Comparison of ENCODE assay signal across 24 cellular contexts in the genomic region with DNA sequence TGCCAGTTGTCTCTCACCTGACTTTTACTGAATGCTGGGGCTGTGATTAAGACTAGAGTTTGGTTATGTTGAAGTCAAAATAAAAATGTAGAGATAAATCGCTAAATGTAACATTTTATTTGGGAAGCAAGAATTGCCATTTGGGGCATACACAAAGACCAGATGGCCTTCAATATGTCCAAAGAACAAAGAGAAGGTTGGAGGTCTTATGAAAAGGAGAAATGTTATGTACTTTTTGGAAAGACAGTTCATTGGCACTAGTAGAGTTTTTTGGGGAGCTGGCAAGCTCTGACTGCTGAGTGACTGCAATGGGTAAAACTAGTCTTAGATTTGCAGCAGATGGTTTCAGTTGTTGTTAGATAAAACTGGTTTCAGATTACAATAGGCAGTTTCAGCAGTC. TPM values are rescaled to one million over a fixed set of nuclear protein-coding genes. Genes with fewer than 3 reads are reported as not detected.
"Had no signal": no experiment of that assay in that cellular context is flagged by ENCODE, and none has a peak within 500 bp of the region (broad histone marks: within the 10 kb centered on the region; RNA-seq: fewer than 3 reads in every experiment).

No MANE protein-coding gene starts in this region.

- H3K4me2 ChIP-seq: PC-9 had no signal

- H3K4me3 ChIP-seq: cardiac muscle cell, K562, PC-9 had no signal

- H3K36me3 ChIP-seq: brain microvascular endothelial cell, cardiac muscle cell had no signal

- H2AFZ ChIP-seq: PC-9 had no signal

- H3K27me3 ChIP-seq: brain microvascular endothelial cell, cardiac muscle cell had no signal

- DNase-seq: activated B cell treated with CpG ODN at 0.5 μM for 24 hours; activated CD4-positive, alpha-beta memory T cell treated with anti-CD3 and anti-CD28 coated beads for 36 hours; activated CD4-positive, alpha-beta T cell treated with anti-CD3 and anti-CD28 coated beads for 1 hour; activated CD4-positive, alpha-beta T cell treated with anti-CD3 and anti-CD28 coated beads, Interleukin-2, amount 10 ng/mL, durations not matched to agents 7 days and 5 days; activated gamma-delta T cell treated with Interleukin-2 at 50 U/mL for 16 hours; activated naive CD4-positive, alpha-beta T cell treated with anti-CD3 and anti-CD28 coated beads, Interleukin-2, amount 10 ng/mL, durations not matched to agents 7 days and 5 days; activated naive CD8-positive, alpha-beta T cell treated with anti-CD3 and anti-CD28 coated beads for 36 hours; activated T-cell treated with anti-CD3 and anti-CD28 coated beads for 4 hours; activated T-cell treated with anti-CD3 and anti-CD28 coated beads, Interleukin-2, amount 50 U/mL, for 48 hours; brain microvascular endothelial cell; Kasumi-1; NCI-H1048; NCI-H146; NCI-H187 treated with DMSO at 0.1 percent for 48 hours; NCI-H2081 treated with DMSO at 0.1 percent for 48 hours; NCI-H510A treated with DMSO at 0.1 percent for 48 hours; NCI-H69; PC-9; SHP77 treated with DMSO at 0.1 percent for 48 hours had no signal

- H3K27ac ChIP-seq: brain microvascular endothelial cell, cardiac muscle cell, PC-9 had no signal

- FAIRE-seq: K562, TTC549 had no signal

RNA-seq across cellular contexts. Expression of a gene that starts 35.6 kb away (rescaled TPM):
- total RNA-seq: activated B cell treated with CpG ODN at 0.5 μM for 24 hours; activated CD4-positive, alpha-beta memory T cell treated with anti-CD3 and anti-CD28 coated beads for 36 hours; activated CD4-positive, alpha-beta T cell treated with anti-CD3 and anti-CD28 coated beads, Interleukin-2, amount 10 ng/mL, durations not matched to agents 7 days and 5 days; activated CD8-positive, alpha-beta memory T cell treated with anti-CD3 and anti-CD28 coated beads for 36 hours; activated naive CD8-positive, alpha-beta T cell treated with anti-CD3 and anti-CD28 coated beads for 36 hours; activated T-helper 17 cell treated with anti-CD3 and anti-CD28 coated beads, Interleukin-2, amount 50 U/mL, for 72 hours; K562; PC-9 had no signal
- polyA plus RNA-seq: K562 had no signal
